8 cellular contexts compared by ENCODE assay signal in genomic region chr12:93377543-93378372, GRCh38. TPM values are rescaled to one million over a fixed set of nuclear protein-coding genes. Genes with fewer than 3 reads are reported as not detected.
A peak's percentile ranks its signal among the peaks of the same experiment; 100 is the strongest.
DNase-seq lines count a peak whose midpoint lies in the region; ATAC-seq and FAIRE-seq lines count a peak whose summit lies in the region.
"Not testable (repeated sequence)": the region's sequence is repeated elsewhere in the genome, so short reads cannot be mapped to it uniquely, and the experiment has no call there.

Gene NUDT4, plus strand, starts transcription at chr12:93377925. Its CDS starts 398 bp downstream, at chr12:93378323.

- peak within 1 kb of the TSS; percentile 78 for H2AFZ ChIP-seq in mesenchymal stem cell (ENCODE audit: low read depth, low read length)

- peaks cover 14% of the 10 kb centered on the region for H3K4me1 ChIP-seq in effector memory CD4-positive, alpha-beta T cell (ENCODE audit: control insufficient read depth, insufficient read depth, low read length, poor library complexity, severe bottlenecking)
- not testable (repeated sequence) for H3K4me1 ChIP-seq in mesenchymal stem cell (ENCODE audit: control insufficient read depth, insufficient read depth, low read depth, low read length)

- ATAC-seq in GM21367 (IDR thresholded peaks at IDR 0.05; ENCODE audit: unreplicated experiment): peak; percentile 55

- DNase-seq in COLO668 (lab: John Stamatoyannopoulos, UW; ENCODE audit: unreplicated experiment) (peak; percentile 96), HTR-8/SVneo (ENCODE audit: insufficient read length, low spot score) (peak; percentile 93), NOMO-1 treated with DMSO at 0.1 percent for 48 hours (lab: John Stamatoyannopoulos, UW; ENCODE audit: unreplicated experiment) (peak; percentile 85), mesenchymal stem cell (peak; percentile 93)
- peak; percentile 93 to 96 (median 95) for DNase-seq in effector memory CD4-positive, alpha-beta T cell
- DNase-seq in stimulated activated CD8-positive, alpha-beta memory T cell treated with anti-CD3 and anti-CD28 coated beads, Interleukin-12 subunit alpha, Interleukin-12 subunit beta, amount 100 ng/mL, for 24 hours (ENCODE audit: extremely low read depth): peak; percentile 93

- peak within 1 kb of the TSS; percentile 84 to 93 for H2BK12ac ChIP-seq in mesenchymal stem cell (ENCODE audit: low read length in 2 of 2)

- H2BK15ac ChIP-seq in mesenchymal stem cell (ENCODE audit: low read depth, poor library complexity, severe bottlenecking): peak within 1 kb of the TSS; percentile 90

- H3K4me3 ChIP-seq in effector memory CD4-positive, alpha-beta T cell (ENCODE audit: insufficient read depth, low read depth, low read length, poor library complexity, severe bottlenecking): peak within 1 kb of the TSS; percentile 81
- peak within 1 kb of the TSS; percentile 77 to 91 for H3K4me3 ChIP-seq in mesenchymal stem cell (ENCODE audit: insufficient read depth in 1 of 2, low read depth in 1 of 2, low read length in 2 of 2)

- POLR2A ChIA-PET in activated CD8-positive, alpha-beta memory T cell treated with anti-CD3 and anti-CD28 coated beads for 36 hours (lab: Charles Lee): not testable (repeated sequence)

- H2BK5ac ChIP-seq in mesenchymal stem cell (ENCODE audit: low read depth, low read length, poor library complexity, severe bottlenecking): peak within 1 kb of the TSS; percentile 97

- not testable (repeated sequence) for H2AK5ac ChIP-seq in mesenchymal stem cell (ENCODE audit: low read length, severe bottlenecking)

- peak within 1 kb of the TSS; percentile 96 for H3K9ac ChIP-seq in mesenchymal stem cell (ENCODE audit: low read length)

- peak; percentile 96 for FAIRE-seq in HTR-8/SVneo (lab: Jason Lieb, UNC)

- H3K14ac ChIP-seq in mesenchymal stem cell (ENCODE audit: low read length in 2 of 2): peak within 1 kb of the TSS; percentile 62 to 77

- peak within 1 kb of the TSS; percentile 79 to 87 for H3K4ac ChIP-seq in mesenchymal stem cell (ENCODE audit: low read depth in 1 of 2, low read length in 2 of 2)

- not testable (repeated sequence) for H3K27me3 ChIP-seq in effector memory CD4-positive, alpha-beta T cell (replicated peaks; ENCODE audit: control insufficient read depth, insufficient read depth, low read length, poor library complexity, severe bottlenecking); mesenchymal stem cell (ENCODE audit: control insufficient read depth in 1 of 2, insufficient read depth in 1 of 2, low read length in 2 of 2)

- CTCF ChIA-PET in activated CD8-positive, alpha-beta memory T cell treated with anti-CD3 and anti-CD28 coated beads for 36 hours (lab: Charles Lee): not testable (repeated sequence)

- peak within 1 kb of the TSS; percentile 82 for H2BK120ac ChIP-seq in mesenchymal stem cell (ENCODE audit: low read depth, low read length)

- not testable (repeated sequence) for H3K79me1 ChIP-seq in mesenchymal stem cell (replicated peaks; ENCODE audit: low read length, poor library complexity, severe bottlenecking)

- H3K36me3 ChIP-seq in effector memory CD4-positive, alpha-beta T cell (ENCODE audit: control insufficient read depth, insufficient read depth, low read length); mesenchymal stem cell (ENCODE audit: control insufficient read depth in 1 of 2, insufficient read depth in 2 of 2, low read depth in 1 of 2, low read length in 2 of 2): not testable (repeated sequence)

- H3K23ac ChIP-seq in mesenchymal stem cell (ENCODE audit: low read length in 2 of 2): peak within 1 kb of the TSS in 1 of 2 experiments; percentile 73

- peak within 1 kb of the TSS; percentile 94 for H3K4me2 ChIP-seq in mesenchymal stem cell (ENCODE audit: low read length, poor library complexity, severe bottlenecking)

- H3K18ac ChIP-seq in mesenchymal stem cell (ENCODE audit: low read depth in 1 of 2, low read length in 2 of 2): peak within 1 kb of the TSS; percentile 96 to 97

- peak within 1 kb of the TSS; percentile 83 for H4K91ac ChIP-seq in mesenchymal stem cell (ENCODE audit: low read length)

- peak within 1 kb of the TSS; percentile 87 for H3K27ac ChIP-seq in effector memory CD4-positive, alpha-beta T cell (ENCODE audit: insufficient read depth, low read length, poor library complexity, severe bottlenecking)
- peak within 1 kb of the TSS; percentile 96 for H3K27ac ChIP-seq in mesenchymal stem cell (ENCODE audit: low read length, poor library complexity, severe bottlenecking)

- 0% methylated on average over 19 of the region's 89 CpGs for WGBS in mesenchymal stem cell

- H3K9me3 ChIP-seq in effector memory CD4-positive, alpha-beta T cell (ENCODE audit: control insufficient read depth, low read length); mesenchymal stem cell (ENCODE audit: control insufficient read depth, low read length): not testable (repeated sequence)

- H4K8ac ChIP-seq in mesenchymal stem cell (ENCODE audit: low read length): peak within 1 kb of the TSS; percentile 74

RNA-seq across cellular contexts. Expression of gene NUDT4, which starts in this region (rescaled TPM):
- total RNA-seq in activated CD8-positive, alpha-beta memory T cell treated with anti-CD3 and anti-CD28 coated beads for 36 hours: 10 to 100 TPM; 77.9 to 85.5 TPM
- polyA plus RNA-seq in mesenchymal stem cell (2013, experiment 1 of 2): 54.8 TPM
- 57.6 TPM for polyA plus RNA-seq in mesenchymal stem cell (2013, experiment 2 of 2)

Comparison
In these comparisons a context has a peak if more than half of its experiments do, and no peak if none do; other contexts are left out.
1. Peak in every context shown above with its lines: DNase-seq, ATAC-seq, H3K4me3 ChIP-seq and H3K27ac ChIP-seq.